In the genomic region with DNA sequence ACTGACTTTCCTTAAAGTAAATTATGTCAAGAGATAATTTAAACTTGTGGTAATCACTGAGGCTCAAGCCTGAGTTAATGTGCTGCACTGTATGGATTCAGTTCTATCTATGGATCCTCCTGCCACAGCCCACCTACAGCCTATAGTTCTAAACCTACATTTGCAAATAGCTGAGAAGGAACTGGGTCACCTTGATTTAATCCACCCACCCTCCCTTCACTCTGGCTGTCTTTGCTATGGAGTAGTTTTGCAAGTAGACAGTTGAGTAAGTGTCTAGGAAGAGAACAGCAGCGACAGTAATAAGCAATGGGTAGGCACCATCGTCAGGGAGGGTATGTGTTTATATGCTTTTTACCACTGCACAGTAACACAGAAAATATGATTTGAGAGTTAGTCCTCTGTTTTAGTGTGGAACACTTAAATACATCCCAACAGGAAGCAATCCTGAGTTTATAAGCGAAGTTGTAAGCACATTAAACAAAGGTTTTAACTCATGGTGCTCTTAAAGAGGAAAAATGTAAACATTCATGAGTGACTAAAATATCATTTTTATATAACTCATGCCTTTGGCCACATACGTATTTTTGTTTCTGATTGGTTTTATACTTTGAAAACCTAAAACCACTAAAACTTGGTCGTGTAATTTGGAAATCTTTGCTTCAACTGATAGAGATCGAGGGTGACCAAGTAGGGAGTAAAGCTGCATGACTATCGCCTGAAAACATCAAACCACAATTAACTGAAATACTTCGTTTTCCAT, we compare ENCODE assay signal across 26 cellular contexts. TPM values are rescaled to one million over a fixed set of nuclear protein-coding genes. Genes with fewer than 3 reads are reported as not detected.
"Had no signal": no experiment of that assay in that cellular context is flagged by ENCODE, and none has a peak within 500 bp of the region (broad histone marks: within the 10 kb centered on the region; RNA-seq: fewer than 3 reads in every experiment).

No MANE protein-coding gene starts in this region.

- H3K4me3 ChIP-seq: hepatocyte, left lung, ovary, prostate gland, right atrium auricular region, thyroid gland had no signal

- H3K27me3 Mint-ChIP-seq: activated CD4-positive, alpha-beta memory T cell treated with anti-CD3 and anti-CD28 coated beads for 36 hours had no signal

- H3K4me2 ChIP-seq: hepatocyte had no signal

- H3K27ac Mint-ChIP-seq: activated CD4-positive, alpha-beta memory T cell treated with anti-CD3 and anti-CD28 coated beads for 36 hours; activated naive CD4-positive, alpha-beta T cell treated with anti-CD3 and anti-CD28 coated beads, Interleukin-2, amount 10 ng/mL, durations not matched to agents 7 days and 5 days; activated T-cell treated with anti-CD3 and anti-CD28 coated beads, Interleukin-2, amount 50 U/mL, for 72 hours; immature natural killer cell; natural killer cell treated with Interleukin-12 subunit alpha and Interleukin-12 subunit beta and Interleukin-15 and Interleukin-18, amount 100 ng/mL, for 72 hours; stimulated activated naive CD8-positive, alpha-beta T cell treated with anti-CD3 and anti-CD28 coated beads, Interleukin-15, Interleukin-2, amounts not matched to agents 100 ng/mL and 50 ng/mL, for 24 hours had no signal

- H3K27ac ChIP-seq: epithelial cell of prostate, foreskin keratinocyte, hepatocyte, left lung, neutrophil, ovary, prostate gland, right atrium auricular region, thyroid gland had no signal

- H3K36me3 Mint-ChIP-seq: activated CD4-positive, alpha-beta memory T cell treated with anti-CD3 and anti-CD28 coated beads for 36 hours; activated naive CD4-positive, alpha-beta T cell treated with anti-CD3 and anti-CD28 coated beads, Interleukin-2, amount 10 ng/mL, durations not matched to agents 7 days and 5 days; immature natural killer cell; natural killer cell treated with Interleukin-12 subunit alpha and Interleukin-12 subunit beta and Interleukin-15 and Interleukin-18, amount 100 ng/mL, for 72 hours had no signal

- H3K4me3 Mint-ChIP-seq: activated CD4-positive, alpha-beta memory T cell treated with anti-CD3 and anti-CD28 coated beads for 36 hours; activated naive CD4-positive, alpha-beta T cell treated with anti-CD3 and anti-CD28 coated beads, Interleukin-2, amount 10 ng/mL, durations not matched to agents 7 days and 5 days; immature natural killer cell; natural killer cell treated with Interleukin-12 subunit alpha and Interleukin-12 subunit beta and Interleukin-15 and Interleukin-18, amount 100 ng/mL, for 72 hours; stimulated activated naive CD8-positive, alpha-beta T cell treated with anti-CD3 and anti-CD28 coated beads, Interleukin-15, Interleukin-2, amounts not matched to agents 100 ng/mL and 50 ng/mL, for 24 hours had no signal

- H2AFZ ChIP-seq: hepatocyte had no signal

- H3K9me3 Mint-ChIP-seq: activated CD4-positive, alpha-beta memory T cell treated with anti-CD3 and anti-CD28 coated beads for 36 hours; activated naive CD4-positive, alpha-beta T cell treated with anti-CD3 and anti-CD28 coated beads, Interleukin-2, amount 10 ng/mL, durations not matched to agents 7 days and 5 days; activated T-cell treated with anti-CD3 and anti-CD28 coated beads, Interleukin-2, amount 50 U/mL, for 72 hours; immature natural killer cell; natural killer cell treated with Interleukin-12 subunit alpha and Interleukin-12 subunit beta and Interleukin-15 and Interleukin-18, amount 100 ng/mL, for 72 hours; stimulated activated naive CD8-positive, alpha-beta T cell treated with anti-CD3 and anti-CD28 coated beads, Interleukin-15, Interleukin-2, amounts not matched to agents 100 ng/mL and 50 ng/mL, for 24 hours had no signal

- H3K27me3 ChIP-seq: foreskin keratinocyte, hepatocyte, left lung, ovary, right atrium auricular region, thyroid gland had no signal

- H3K79me2 ChIP-seq: hepatocyte had no signal

- H3K36me3 ChIP-seq: left lung, neutrophil, ovary, prostate gland, right atrium auricular region, thyroid gland had no signal

- H3K9me3 ChIP-seq: left lung, neutrophil, ovary, prostate gland, right atrium auricular region, thyroid gland had no signal

- H3K4me1 Mint-ChIP-seq: activated naive CD4-positive, alpha-beta T cell treated with anti-CD3 and anti-CD28 coated beads, Interleukin-2, amount 10 ng/mL, durations not matched to agents 7 days and 5 days; immature natural killer cell had no signal

- H3K4me1 ChIP-seq: foreskin keratinocyte, left lung, prostate gland, right atrium auricular region, thyroid gland had no signal

- DNase-seq: activated CD4-positive, alpha-beta memory T cell treated with anti-CD3 and anti-CD28 coated beads for 36 hours; activated CD4-positive, alpha-beta T cell treated with anti-CD3 and anti-CD28 coated beads for 4 hours; activated CD4-positive, CD25-positive, alpha-beta regulatory T cell; activated effector memory CD4-positive, alpha-beta T cell treated with anti-CD3 and anti-CD28 coated beads, Interleukin-2, amount 50 U/mL, for 16 hours; activated naive CD4-positive, alpha-beta T cell treated with anti-CD3 and anti-CD28 coated beads, Interleukin-2, amount 10 ng/mL, durations not matched to agents 7 days and 5 days; activated T-cell treated with anti-CD3 and anti-CD28 coated beads, Interleukin-2, amount 50 U/mL, for 72 hours; cortex of kidney; foreskin keratinocyte; immature natural killer cell; left lung; mammary epithelial cell; midbrain; ovary; stimulated activated CD4-positive, alpha-beta T cell treated with anti-CD3 and anti-CD28 coated beads, Interleukin-1b, Interleukin-23, amount 100 ng/mL, for 48 hours; substantia nigra; SW 1271; thyroid gland had no signal

RNA-seq across cellular contexts. Expression of a gene that starts 36.3 kb away (rescaled TPM):
- total RNA-seq: activated CD4-positive, alpha-beta memory T cell treated with anti-CD3 and anti-CD28 coated beads for 36 hours; activated T-cell treated with anti-CD3 and anti-CD28 coated beads, Interleukin-2, amount 50 U/mL, for 72 hours; cerebellum; foreskin keratinocyte; kidney epithelial cell; left lung; mammary epithelial cell; natural killer cell treated with Interleukin-12 subunit alpha and Interleukin-12 subunit beta and Interleukin-15 and Interleukin-18, amount 100 ng/mL, for 72 hours; thyroid gland had no signal
- polyA plus RNA-seq: foreskin keratinocyte, immature natural killer cell, mammary epithelial cell had no signal
